Comparison of ENCODE assay signal across 1 cellular context in the genomic region with DNA sequence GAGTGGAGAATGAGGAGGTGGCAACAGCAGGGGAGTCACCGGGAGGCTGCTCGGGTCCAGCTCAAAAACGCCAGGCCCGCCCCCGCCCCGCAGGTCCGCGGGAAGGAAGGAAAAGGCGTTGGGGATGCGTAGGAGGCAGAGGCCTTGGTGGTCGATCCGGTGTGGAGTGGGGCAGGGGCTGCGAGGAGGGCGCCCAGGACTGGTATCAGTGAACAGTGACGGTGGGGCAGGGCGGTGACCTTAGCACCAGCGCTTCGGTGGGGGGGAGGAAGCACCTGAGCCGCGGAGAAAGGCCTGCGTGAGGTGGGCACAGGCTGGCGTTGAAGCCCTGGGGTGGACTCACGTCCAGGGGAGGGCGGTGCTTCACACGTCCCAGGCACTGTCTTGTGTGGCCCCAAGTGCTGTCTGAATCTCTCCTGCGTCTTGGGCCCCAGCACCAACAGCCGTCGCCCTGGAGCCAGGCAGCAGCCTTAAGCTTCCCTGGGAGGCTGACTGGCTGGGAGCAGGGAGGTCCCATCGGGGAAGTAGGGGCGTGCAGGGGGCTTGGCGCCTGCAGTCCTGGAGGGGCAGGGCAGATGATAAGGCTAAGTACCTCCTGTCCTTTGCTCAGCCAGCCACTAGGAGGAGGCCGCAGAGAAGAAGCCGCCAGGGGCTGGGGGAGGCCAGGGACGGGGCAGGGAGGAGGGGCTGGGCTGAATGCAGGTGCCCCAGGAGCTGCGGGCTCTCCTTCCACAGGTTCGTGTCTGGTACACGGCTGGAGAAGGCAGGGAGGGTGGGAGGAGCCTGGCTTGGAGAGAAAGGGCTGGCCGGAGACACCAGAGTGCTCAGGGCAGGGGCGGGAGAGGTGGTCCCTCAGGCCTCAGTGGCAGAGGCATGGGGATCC.
TF ChIP-seq lines count a peak whose summit lies in the region.

No MANE protein-coding gene starts in this region.

TF ChIP-seq in HepG2, 621 proteins besides CTCF, POLR2A, EP300 and RAD21 (continued from another document and continues in another):
- TF ChIP-seq, protein P1, sequence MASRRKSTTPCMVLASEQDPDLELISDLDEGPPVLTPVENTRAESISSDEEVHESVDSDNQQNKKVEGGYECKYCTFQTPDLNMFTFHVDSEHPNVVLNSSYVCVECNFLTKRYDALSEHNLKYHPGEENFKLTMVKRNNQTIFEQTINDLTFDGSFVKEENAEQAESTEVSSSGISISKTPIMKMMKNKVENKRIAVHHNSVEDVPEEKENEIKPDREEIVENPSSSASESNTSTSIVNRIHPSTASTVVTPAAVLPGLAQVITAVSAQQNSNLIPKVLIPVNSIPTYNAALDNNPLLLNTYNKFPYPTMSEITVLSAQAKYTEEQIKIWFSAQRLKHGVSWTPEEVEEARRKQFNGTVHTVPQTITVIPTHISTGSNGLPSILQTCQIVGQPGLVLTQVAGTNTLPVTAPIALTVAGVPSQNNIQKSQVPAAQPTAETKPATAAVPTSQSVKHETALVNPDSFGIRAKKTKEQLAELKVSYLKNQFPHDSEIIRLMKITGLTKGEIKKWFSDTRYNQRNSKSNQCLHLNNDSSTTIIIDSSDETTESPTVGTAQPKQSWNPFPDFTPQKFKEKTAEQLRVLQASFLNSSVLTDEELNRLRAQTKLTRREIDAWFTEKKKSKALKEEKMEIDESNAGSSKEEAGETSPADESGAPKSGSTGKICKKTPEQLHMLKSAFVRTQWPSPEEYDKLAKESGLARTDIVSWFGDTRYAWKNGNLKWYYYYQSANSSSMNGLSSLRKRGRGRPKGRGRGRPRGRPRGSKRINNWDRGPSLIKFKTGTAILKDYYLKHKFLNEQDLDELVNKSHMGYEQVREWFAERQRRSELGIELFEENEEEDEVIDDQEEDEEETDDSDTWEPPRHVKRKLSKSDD (CRISPR knock-in tag; IDR thresholded peaks at IDR 0.05; ENCODE audit: low read depth) = no peak
- TF ChIP-seq AGO1 (IDR thresholded peaks at IDR 0.05; ENCODE audit: low read depth, low read length, poor library complexity, severe bottlenecking) (peak; percentile 31), CHD4 (IDR thresholded peaks at IDR 0.05; ENCODE audit: borderline replicate concordance, low read length) (no peak), EED (CRISPR knock-in tag; IDR thresholded peaks at IDR 0.05) (0 out of 2 replicates have a peak, but pooled peaks have one; percentile 80), ZSCAN20 (CRISPR knock-in tag; IDR thresholded peaks at IDR 0.05; ENCODE audit: borderline replicate concordance) (no peak), MAFK (conservative IDR thresholded peaks at IDR 0.05 in 1 of 2, IDR thresholded peaks at IDR 0.05 in 1 of 2; ENCODE audit: low read length in 2 of 2) (no peak), MIXL1 (CRISPR knock-in tag; IDR thresholded peaks at IDR 0.05) (no peak), TARDBP (CRISPR knock-in tag; IDR thresholded peaks at IDR 0.05) (0 out of 2 replicates have a peak, but pooled peaks have one; percentile 36), RBFOX2 (IDR thresholded peaks at IDR 0.05; ENCODE audit: low read depth, low read length) (peak; percentile 46), IRX3 (CRISPR knock-in tag; IDR thresholded peaks at IDR 0.05; ENCODE audit: borderline replicate concordance, low read depth) (no peak), GABPB1 (CRISPR knock-in tag; IDR thresholded peaks at IDR 0.05) (peak; percentile 42; the same call in 1 of the 2 replicates), KDM6A (CRISPR knock-in tag; IDR thresholded peaks at IDR 0.05; ENCODE audit: low read depth) (no peak), ZFX (CRISPR knock-in tag; IDR thresholded peaks at IDR 0.05; ENCODE audit: low read depth) (peak; percentile 72), HDAC6 (IDR thresholded peaks at IDR 0.05; ENCODE audit: low read depth, low read length) (no peak), SIN3A (IDR thresholded peaks at IDR 0.05; ENCODE audit: borderline replicate concordance, low read depth, low read length) (0 out of 2 replicates have a peak, but pooled peaks have one; percentile 14), ADNP (CRISPR knock-in tag; IDR thresholded peaks at IDR 0.05) (no peak), ZNF747 (CRISPR knock-in tag; IDR thresholded peaks at IDR 0.05; ENCODE audit: borderline replicate concordance) (0 out of 2 replicates have a peak, but pooled peaks have one; percentile 50), ZNF781 (CRISPR knock-in tag; IDR thresholded peaks at IDR 0.05; ENCODE audit: borderline replicate concordance, not compliant biosample characterization) (peak; percentile 66), GZF1 (CRISPR knock-in tag; IDR thresholded peaks at IDR 0.05) (no peak)
- TF ChIP-seq, protein P2, sequence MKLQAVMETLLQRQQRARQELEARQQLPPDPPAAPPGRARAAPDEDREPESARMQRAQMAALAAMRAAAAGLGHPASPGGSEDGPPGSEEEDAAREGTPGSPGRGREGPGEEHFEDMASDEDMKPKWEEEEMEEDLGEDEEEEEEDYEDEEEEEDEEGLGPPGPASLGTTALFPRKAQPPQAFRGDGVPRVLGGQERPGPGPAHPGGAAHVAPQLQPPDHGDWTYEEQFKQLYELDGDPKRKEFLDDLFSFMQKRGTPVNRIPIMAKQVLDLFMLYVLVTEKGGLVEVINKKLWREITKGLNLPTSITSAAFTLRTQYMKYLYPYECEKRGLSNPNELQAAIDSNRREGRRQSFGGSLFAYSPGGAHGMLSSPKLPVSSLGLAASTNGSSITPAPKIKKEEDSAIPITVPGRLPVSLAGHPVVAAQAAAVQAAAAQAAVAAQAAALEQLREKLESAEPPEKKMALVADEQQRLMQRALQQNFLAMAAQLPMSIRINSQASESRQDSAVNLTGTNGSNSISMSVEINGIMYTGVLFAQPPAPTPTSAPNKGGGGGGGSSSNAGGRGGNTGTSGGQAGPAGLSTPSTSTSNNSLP (IDR thresholded peaks at IDR 0.05; ENCODE audit: low read depth, low read length) = no peak
- TF ChIP-seq, protein P3, sequence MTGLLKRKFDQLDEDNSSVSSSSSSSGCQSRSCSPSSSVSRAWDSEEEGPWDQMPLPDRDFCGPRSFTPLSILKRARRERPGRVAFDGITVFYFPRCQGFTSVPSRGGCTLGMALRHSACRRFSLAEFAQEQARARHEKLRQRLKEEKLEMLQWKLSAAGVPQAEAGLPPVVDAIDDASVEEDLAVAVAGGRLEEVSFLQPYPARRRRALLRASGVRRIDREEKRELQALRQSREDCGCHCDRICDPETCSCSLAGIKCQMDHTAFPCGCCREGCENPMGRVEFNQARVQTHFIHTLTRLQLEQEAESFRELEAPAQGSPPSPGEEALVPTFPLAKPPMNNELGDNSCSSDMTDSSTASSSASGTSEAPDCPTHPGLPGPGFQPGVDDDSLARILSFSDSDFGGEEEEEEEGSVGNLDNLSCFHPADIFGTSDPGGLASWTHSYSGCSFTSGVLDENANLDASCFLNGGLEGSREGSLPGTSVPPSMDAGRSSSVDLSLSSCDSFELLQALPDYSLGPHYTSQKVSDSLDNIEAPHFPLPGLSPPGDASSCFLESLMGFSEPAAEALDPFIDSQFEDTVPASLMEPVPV (CRISPR knock-in tag; IDR thresholded peaks at IDR 0.05) = peak; percentile 78; the same call in 1 of the 2 replicates
- TF ChIP-seq, protein P4, sequence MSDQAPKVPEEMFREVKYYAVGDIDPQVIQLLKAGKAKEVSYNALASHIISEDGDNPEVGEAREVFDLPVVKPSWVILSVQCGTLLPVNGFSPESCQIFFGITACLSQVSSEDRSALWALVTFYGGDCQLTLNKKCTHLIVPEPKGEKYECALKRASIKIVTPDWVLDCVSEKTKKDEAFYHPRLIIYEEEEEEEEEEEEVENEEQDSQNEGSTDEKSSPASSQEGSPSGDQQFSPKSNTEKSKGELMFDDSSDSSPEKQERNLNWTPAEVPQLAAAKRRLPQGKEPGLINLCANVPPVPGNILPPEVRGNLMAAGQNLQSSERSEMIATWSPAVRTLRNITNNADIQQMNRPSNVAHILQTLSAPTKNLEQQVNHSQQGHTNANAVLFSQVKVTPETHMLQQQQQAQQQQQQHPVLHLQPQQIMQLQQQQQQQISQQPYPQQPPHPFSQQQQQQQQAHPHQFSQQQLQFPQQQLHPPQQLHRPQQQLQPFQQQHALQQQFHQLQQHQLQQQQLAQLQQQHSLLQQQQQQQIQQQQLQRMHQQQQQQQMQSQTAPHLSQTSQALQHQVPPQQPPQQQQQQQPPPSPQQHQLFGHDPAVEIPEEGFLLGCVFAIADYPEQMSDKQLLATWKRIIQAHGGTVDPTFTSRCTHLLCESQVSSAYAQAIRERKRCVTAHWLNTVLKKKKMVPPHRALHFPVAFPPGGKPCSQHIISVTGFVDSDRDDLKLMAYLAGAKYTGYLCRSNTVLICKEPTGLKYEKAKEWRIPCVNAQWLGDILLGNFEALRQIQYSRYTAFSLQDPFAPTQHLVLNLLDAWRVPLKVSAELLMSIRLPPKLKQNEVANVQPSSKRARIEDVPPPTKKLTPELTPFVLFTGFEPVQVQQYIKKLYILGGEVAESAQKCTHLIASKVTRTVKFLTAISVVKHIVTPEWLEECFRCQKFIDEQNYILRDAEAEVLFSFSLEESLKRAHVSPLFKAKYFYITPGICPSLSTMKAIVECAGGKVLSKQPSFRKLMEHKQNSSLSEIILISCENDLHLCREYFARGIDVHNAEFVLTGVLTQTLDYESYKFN (CRISPR knock-in tag; conservative IDR thresholded peaks at IDR 0.05) = 0 out of 2 replicates have a peak, but pooled peaks have one; percentile 14
- TF ChIP-seq, protein P5, sequence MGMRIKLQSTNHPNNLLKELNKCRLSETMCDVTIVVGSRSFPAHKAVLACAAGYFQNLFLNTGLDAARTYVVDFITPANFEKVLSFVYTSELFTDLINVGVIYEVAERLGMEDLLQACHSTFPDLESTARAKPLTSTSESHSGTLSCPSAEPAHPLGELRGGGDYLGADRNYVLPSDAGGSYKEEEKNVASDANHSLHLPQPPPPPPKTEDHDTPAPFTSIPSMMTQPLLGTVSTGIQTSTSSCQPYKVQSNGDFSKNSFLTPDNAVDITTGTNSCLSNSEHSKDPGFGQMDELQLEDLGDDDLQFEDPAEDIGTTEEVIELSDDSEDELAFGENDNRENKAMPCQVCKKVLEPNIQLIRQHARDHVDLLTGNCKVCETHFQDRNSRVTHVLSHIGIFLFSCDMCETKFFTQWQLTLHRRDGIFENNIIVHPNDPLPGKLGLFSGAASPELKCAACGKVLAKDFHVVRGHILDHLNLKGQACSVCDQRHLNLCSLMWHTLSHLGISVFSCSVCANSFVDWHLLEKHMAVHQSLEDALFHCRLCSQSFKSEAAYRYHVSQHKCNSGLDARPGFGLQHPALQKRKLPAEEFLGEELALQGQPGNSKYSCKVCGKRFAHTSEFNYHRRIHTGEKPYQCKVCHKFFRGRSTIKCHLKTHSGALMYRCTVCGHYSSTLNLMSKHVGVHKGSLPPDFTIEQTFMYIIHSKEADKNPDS (CRISPR knock-in tag; IDR thresholded peaks at IDR 0.05) = no peak
- TF ChIP-seq, protein P6, sequence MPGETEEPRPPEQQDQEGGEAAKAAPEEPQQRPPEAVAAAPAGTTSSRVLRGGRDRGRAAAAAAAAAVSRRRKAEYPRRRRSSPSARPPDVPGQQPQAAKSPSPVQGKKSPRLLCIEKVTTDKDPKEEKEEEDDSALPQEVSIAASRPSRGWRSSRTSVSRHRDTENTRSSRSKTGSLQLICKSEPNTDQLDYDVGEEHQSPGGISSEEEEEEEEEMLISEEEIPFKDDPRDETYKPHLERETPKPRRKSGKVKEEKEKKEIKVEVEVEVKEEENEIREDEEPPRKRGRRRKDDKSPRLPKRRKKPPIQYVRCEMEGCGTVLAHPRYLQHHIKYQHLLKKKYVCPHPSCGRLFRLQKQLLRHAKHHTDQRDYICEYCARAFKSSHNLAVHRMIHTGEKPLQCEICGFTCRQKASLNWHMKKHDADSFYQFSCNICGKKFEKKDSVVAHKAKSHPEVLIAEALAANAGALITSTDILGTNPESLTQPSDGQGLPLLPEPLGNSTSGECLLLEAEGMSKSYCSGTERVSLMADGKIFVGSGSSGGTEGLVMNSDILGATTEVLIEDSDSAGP (CRISPR knock-in tag; IDR thresholded peaks at IDR 0.05; ENCODE audit: borderline replicate concordance) = peak; percentile 78; the same call in 1 of the 2 replicates
- TF ChIP-seq, protein P7, sequence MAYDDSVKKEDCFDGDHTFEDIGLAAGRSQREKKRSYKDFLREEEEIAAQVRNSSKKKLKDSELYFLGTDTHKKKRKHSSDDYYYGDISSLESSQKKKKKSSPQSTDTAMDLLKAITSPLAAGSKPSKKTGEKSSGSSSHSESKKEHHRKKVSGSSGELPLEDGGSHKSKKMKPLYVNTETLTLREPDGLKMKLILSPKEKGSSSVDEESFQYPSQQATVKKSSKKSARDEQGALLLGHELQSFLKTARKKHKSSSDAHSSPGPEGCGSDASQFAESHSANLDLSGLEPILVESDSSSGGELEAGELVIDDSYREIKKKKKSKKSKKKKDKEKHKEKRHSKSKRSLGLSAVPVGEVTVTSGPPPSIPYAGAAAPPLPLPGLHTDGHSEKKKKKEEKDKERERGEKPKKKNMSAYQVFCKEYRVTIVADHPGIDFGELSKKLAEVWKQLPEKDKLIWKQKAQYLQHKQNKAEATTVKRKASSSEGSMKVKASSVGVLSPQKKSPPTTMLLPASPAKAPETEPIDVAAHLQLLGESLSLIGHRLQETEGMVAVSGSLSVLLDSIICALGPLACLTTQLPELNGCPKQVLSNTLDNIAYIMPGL (CRISPR knock-in tag; IDR thresholded peaks at IDR 0.05; ENCODE audit: borderline replicate concordance in 1 of 2, low read depth in 1 of 2) = peak; percentile 46 to 62; a peak in 1 of 4 replicates
- TF ChIP-seq, protein P8, sequence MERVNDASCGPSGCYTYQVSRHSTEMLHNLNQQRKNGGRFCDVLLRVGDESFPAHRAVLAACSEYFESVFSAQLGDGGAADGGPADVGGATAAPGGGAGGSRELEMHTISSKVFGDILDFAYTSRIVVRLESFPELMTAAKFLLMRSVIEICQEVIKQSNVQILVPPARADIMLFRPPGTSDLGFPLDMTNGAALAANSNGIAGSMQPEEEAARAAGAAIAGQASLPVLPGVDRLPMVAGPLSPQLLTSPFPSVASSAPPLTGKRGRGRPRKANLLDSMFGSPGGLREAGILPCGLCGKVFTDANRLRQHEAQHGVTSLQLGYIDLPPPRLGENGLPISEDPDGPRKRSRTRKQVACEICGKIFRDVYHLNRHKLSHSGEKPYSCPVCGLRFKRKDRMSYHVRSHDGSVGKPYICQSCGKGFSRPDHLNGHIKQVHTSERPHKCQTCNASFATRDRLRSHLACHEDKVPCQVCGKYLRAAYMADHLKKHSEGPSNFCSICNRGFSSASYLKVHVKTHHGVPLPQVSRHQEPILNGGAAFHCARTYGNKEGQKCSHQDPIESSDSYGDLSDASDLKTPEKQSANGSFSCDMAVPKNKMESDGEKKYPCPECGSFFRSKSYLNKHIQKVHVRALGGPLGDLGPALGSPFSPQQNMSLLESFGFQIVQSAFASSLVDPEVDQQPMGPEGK (CRISPR knock-in tag; IDR thresholded peaks at IDR 0.05) = peak; percentile 83
- TF ChIP-seq, protein P9, sequence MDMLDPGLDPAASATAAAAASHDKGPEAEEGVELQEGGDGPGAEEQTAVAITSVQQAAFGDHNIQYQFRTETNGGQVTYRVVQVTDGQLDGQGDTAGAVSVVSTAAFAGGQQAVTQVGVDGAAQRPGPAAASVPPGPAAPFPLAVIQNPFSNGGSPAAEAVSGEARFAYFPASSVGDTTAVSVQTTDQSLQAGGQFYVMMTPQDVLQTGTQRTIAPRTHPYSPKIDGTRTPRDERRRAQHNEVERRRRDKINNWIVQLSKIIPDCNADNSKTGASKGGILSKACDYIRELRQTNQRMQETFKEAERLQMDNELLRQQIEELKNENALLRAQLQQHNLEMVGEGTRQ (IDR thresholded peaks at IDR 0.05; ENCODE audit: low read depth, low read length) = no peak
- TF ChIP-seq, protein P9 (CRISPR knock-in tag; IDR thresholded peaks at IDR 0.05; ENCODE audit: borderline replicate concordance) = no peak
